In genomic region chr17:75778861-75779249, GRCh38 we compare ENCODE assay signal across 8 cellular contexts. TPM values are rescaled to one million over a fixed set of nuclear protein-coding genes. Genes with fewer than 3 reads are reported as not detected.
A peak's percentile ranks its signal among the peaks of the same experiment; 100 is the strongest.
DNase-seq lines count a peak whose midpoint lies in the region; ATAC-seq, FAIRE-seq and TF ChIP-seq lines count a peak whose summit lies in the region.

No MANE protein-coding gene starts in this region.

- H3K27ac Mint-ChIP-seq in activated CD8-positive, alpha-beta T cell treated with anti-CD3 and anti-CD28 coated beads for 36 hours, result peak overlapping the region; percentile 95

- no peaks in the 10 kb centered on the region for H3K9me3 ChIP-seq in KOPT-K1 (ENCODE audit: insufficient read depth, low read length, poor library complexity, severe bottlenecking)
- no peaks in the 10 kb centered on the region for H3K9me3 ChIP-seq in gastrocnemius medialis

- intact Hi-C loops in activated CD8-positive, alpha-beta T cell treated with anti-CD3 and anti-CD28 coated beads for 36 hours (cut with micrococcal nuclease), result no loop called here
- intact Hi-C loops in left cardiac atrium (cut with DNase I) (loop anchor here in 1 of 2 donors (10.0 kb wide), 1 partner anchor 66 kb away; the partner anchor contains the start of gene UNC13D), gastrocnemius medialis (cut with DNase I; ENCODE audit: low total_unique reads) (loop anchor here (1.0 kb wide), 2 partner anchors 76 to 98 kb away; partner anchors contain the start of gene WBP2)

- no peaks in the 10 kb centered on the region for H3K27me3 ChIP-seq in gastrocnemius medialis

- no peaks in the 10 kb centered on the region for H3K9me3 Mint-ChIP-seq in activated CD8-positive, alpha-beta T cell treated with anti-CD3 and anti-CD28 coated beads for 36 hours

- peaks cover 31% of the 10 kb centered on the region for H3K36me3 Mint-ChIP-seq in activated CD8-positive, alpha-beta T cell treated with anti-CD3 and anti-CD28 coated beads for 36 hours (ENCODE audit: low read depth)

- in situ Hi-C loops in gastrocnemius medialis (cut with MboI; ENCODE audit: low sequenced_read_pairs in 4 of 4), result loop anchor here in 1 of 4 donors (5.0 kb wide), 1 partner anchor 78 kb away; the partner anchor contains the start of gene WBP2

- peaks cover 54% of the 10 kb centered on the region for H3K36me3 ChIP-seq in KOPT-K1 (ENCODE audit: insufficient read depth, low read length)
- H3K36me3 ChIP-seq in gastrocnemius medialis, result peaks cover 0 to 35% of the 10 kb centered on the region in 2 donors

- TF ChIP-seq POLR2A in gastrocnemius medialis (IDR thresholded peaks at IDR 0.05), result no peak

- H3K4me1 Mint-ChIP-seq in activated CD8-positive, alpha-beta T cell treated with anti-CD3 and anti-CD28 coated beads for 36 hours (ENCODE audit: low read depth), result peaks cover 42% of the 10 kb centered on the region

- ATAC-seq in GM19455 (IDR thresholded peaks at IDR 0.05; ENCODE audit: unreplicated experiment) (peak; percentile 8), left cardiac atrium (peak in 1 of 2 donors; percentile 2), gastrocnemius medialis (peak; percentile 9 to 27)
- ATAC-seq in activated CD8-positive, alpha-beta T cell treated with anti-CD3 and anti-CD28 coated beads for 36 hours, result peak; percentile 2

- H3K4me1 ChIP-seq in gastrocnemius medialis, result peaks cover 51 to 53% of the 10 kb centered on the region in 2 donors

- POLR2A ChIA-PET in activated CD8-positive, alpha-beta T cell treated with anti-CD3 and anti-CD28 coated beads for 36 hours (lab: Charles Lee), result interaction anchor here (0.8 to 7.5 kb wide), 13 partner anchors 9 to 251 kb away, joined by 3 to 215 read pairs (median 7); partner anchors contain the start of genes GALK1, MRPL38, TRIM65 and WBP2

- H3K4me3 ChIP-seq in gastrocnemius medialis, result peak overlapping the region; percentile 83 to 96 (median 88)

- H3K4me3 Mint-ChIP-seq in activated CD8-positive, alpha-beta T cell treated with anti-CD3 and anti-CD28 coated beads for 36 hours, result peak overlapping the region; percentile 88

- CTCF ChIA-PET in activated CD8-positive, alpha-beta T cell treated with anti-CD3 and anti-CD28 coated beads for 36 hours (lab: Charles Lee), result interaction anchor here (0.8 to 6.1 kb wide), 6 partner anchors 7 to 83 kb away, joined by 3 to 40 read pairs (median 10); partner anchors contain the start of gene GALK1

- peaks cover 2% of the 10 kb centered on the region for H3K27me3 Mint-ChIP-seq in activated CD8-positive, alpha-beta T cell treated with anti-CD3 and anti-CD28 coated beads for 36 hours

- TF ChIP-seq CTCF in D721Med (IDR thresholded peaks at IDR 0.05; ENCODE audit: insufficient read depth, missing control alignments) (peak; percentile 49), gastrocnemius medialis (IDR thresholded peaks at IDR 0.05 in 4 of 5, conservative IDR thresholded peaks at IDR 0.05 in 1 of 5) (peak; percentile 68 to 93 (median 75))
- peak; percentile 80 for TF ChIP-seq CTCF in activated CD8-positive, alpha-beta T cell treated with anti-CD3 and anti-CD28 coated beads for 36 hours (IDR thresholded peaks at IDR 0.05)

- DNase-seq in D721Med (ENCODE audit: insufficient read length, low spot score) (no peak), left cardiac atrium (peak; percentile 31), gastrocnemius medialis (peak; percentile 44 to 71), KG1 (lab: John Stamatoyannopoulos, UW) (no peak), DMS153 (lab: John Stamatoyannopoulos, UW) (no peak)
- peak; percentile 84 for DNase-seq in activated CD8-positive, alpha-beta T cell treated with anti-CD3 and anti-CD28 coated beads for 36 hours

- H3K27ac ChIP-seq in KOPT-K1 (ENCODE audit: low read depth, low read length, poor library complexity, severe bottlenecking), result peak overlapping the region; percentile 92
- H3K27ac ChIP-seq in gastrocnemius medialis, result peak overlapping the region; percentile 91 to 98 (median 98)

- no peak for FAIRE-seq in D721Med (lab: Jason Lieb, UNC)

RNA-seq across cellular contexts. Expression of gene UNK, which starts 5.8 kb away (rescaled TPM):
- total RNA-seq in activated CD8-positive, alpha-beta T cell treated with anti-CD3 and anti-CD28 coated beads for 36 hours, result 10 to 100 TPM; 26.4 to 26.6 TPM
- total RNA-seq in left cardiac atrium (10 to 100 TPM; 15.8 to 17.8 TPM), gastrocnemius medialis (10 to 100 TPM; 10.4 to 19.2 (median 13.1) TPM)

RNA-seq across cellular contexts. Expression of gene GALK1, which starts 13.9 kb away (rescaled TPM):
- 10 to 100 TPM; 43.4 to 50.7 TPM for total RNA-seq in activated CD8-positive, alpha-beta T cell treated with anti-CD3 and anti-CD28 coated beads for 36 hours
- 10 to 100 TPM; 22.0 to 22.9 TPM for total RNA-seq in left cardiac atrium
- 10 to 100 TPM in 2 of 4 donors, 1 to 10 TPM in 2; 8.7 to 18.3 (median 11.0) TPM for total RNA-seq in gastrocnemius medialis

RNA-seq across cellular contexts. Expression of gene ITGB4, which starts 57.6 kb away (rescaled TPM):
- 1 to 10 TPM in 1 of 2 experiments, under 1 TPM in 1; 0.69 to 1.8 TPM for total RNA-seq in activated CD8-positive, alpha-beta T cell treated with anti-CD3 and anti-CD28 coated beads for 36 hours
- total RNA-seq in left cardiac atrium (10 to 100 TPM; 18.9 to 26.9 TPM), gastrocnemius medialis (10 to 100 TPM in 1 of 4 donors, 1 to 10 TPM in 3; 3.6 to 20.2 (median 6.3) TPM)

Comparison
In these comparisons a context has a peak if more than half of its experiments do, and no peak if none do; other contexts are left out.
1. DNase-seq: peak in activated CD8-positive, alpha-beta T cell treated with anti-CD3 and anti-CD28 coated beads for 36 hours (single experiment), left cardiac atrium (single experiment) and gastrocnemius medialis (2 of 2); none in D721Med (single experiment), KG1 (single experiment) and DMS153 (single experiment).
2. Peak in every context shown above with its lines, with median percentiles within 50 percentile points of each other: CTCF ChIP-seq.